In the genomic region with DNA sequence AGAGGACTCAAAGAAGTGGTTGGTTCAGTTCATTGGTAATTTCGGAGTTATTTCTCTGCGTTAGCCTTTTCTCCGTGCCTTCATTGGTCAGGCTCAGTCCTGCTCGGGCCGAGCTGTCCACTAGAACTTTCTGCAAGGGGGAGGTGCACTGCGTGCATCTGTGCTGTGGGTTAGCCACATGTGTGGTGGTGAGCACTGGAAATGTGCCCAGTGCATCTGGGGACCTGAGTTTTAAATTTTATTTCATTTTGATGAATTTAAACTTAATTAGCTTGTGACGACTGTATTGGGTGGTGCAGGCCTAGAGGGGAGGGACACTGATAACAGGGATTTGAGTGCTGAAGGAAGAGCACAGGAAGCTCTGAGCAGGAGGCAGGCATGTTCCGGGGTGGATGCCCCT, we compare ENCODE assay signal across 18 cellular contexts. TPM values are rescaled to one million over a fixed set of nuclear protein-coding genes. Genes with fewer than 3 reads are reported as not detected.
"Had no signal": no experiment of that assay in that cellular context is flagged by ENCODE, and none has a peak within 500 bp of the region (broad histone marks: within the 10 kb centered on the region; RNA-seq: fewer than 3 reads in every experiment).

No MANE protein-coding gene starts in this region.

- H3K27me3 ChIP-seq: adrenal gland, cardiac muscle cell, esophagus muscularis mucosa, left lung, right atrium auricular region had no signal

- H3K27me3 Mint-ChIP-seq: naive B cell, progenitor cell of endocrine pancreas had no signal

- ATAC-seq: activated CD4-positive, CD25-positive, alpha-beta regulatory T cell treated with anti-CD3 and anti-CD28 coated beads, Interleukin-2, amount 50 U/mL, for 24 hours; left lung had no signal

- H3K9me3 Mint-ChIP-seq: naive B cell had no signal

- H3K9me3 ChIP-seq: adrenal gland, esophagus muscularis mucosa, left lung, right atrium auricular region had no signal

- DNase-seq: activated gamma-delta T cell; islet precursor cell; left lung; mammary epithelial cell; naive B cell; occipital lobe; stimulated activated CD4-positive, alpha-beta T cell treated with anti-CD3 and anti-CD28 coated beads, Interleukin-4, amount 100 ng/mL, for 4 hours; stimulated activated CD8-positive, alpha-beta memory T cell treated with anti-CD3 and anti-CD28 coated beads, Interleukin-4, amount 100 ng/mL, for 48 hours; T1000 had no signal

- H3K4me1 ChIP-seq: adrenal gland, left lung had no signal

- H3K27ac ChIP-seq: left lung had no signal

RNA-seq across cellular contexts. Expression of a gene that starts 30.4 kb away (rescaled TPM):
- total RNA-seq: cardiac muscle cell, mononuclear cell, occipital lobe, progenitor cell of endocrine pancreas, SK-MEL-5, skeletal muscle tissue had no signal
